In genomic region chrX:108439434-108439883, GRCh38 we compare ENCODE assay signal across 8 cellular contexts. TPM values are rescaled to one million over a fixed set of nuclear protein-coding genes. Genes with fewer than 3 reads are reported as not detected.
DNase-seq lines count a peak whose midpoint lies in the region; ATAC-seq and TF ChIP-seq lines count a peak whose summit lies in the region.

TSS of gene COL4A5 (plus strand) at chrX:108439838. CDS start at chrX:108440126, 288 bp downstream.

- TF ChIP-seq CTCF in omental fat pad (IDR thresholded peaks at IDR 0.05), result no peak

- peaks cover 27% of the 10 kb centered on the region for H3K27me3 Mint-ChIP-seq in activated T-helper 2 cell treated with anti-CD3 and anti-CD28 coated beads, Interferon-gamma antibody, Interleukin-2, Interleukin-4, amounts not matched to agents 10 μg/mL and 5 μg/mL and 100 μg/mL, durations not matched to agents 14 hours and 24 hours and 36 hours (ENCODE audit: low read depth)

- intact Hi-C loops in activated T-helper 2 cell treated with anti-CD3 and anti-CD28 coated beads, Interferon-gamma antibody, Interleukin-2, Interleukin-4, amounts not matched to agents 10 μg/mL and 5 μg/mL and 100 μg/mL, durations not matched to agents 14 hours and 24 hours and 36 hours (cut with micrococcal nuclease), result no loop called here
- intact Hi-C loops in Right ventricle myocardium inferior (cut with DNase I), result loop anchor here (1.0 kb wide), 1 partner anchor 129 kb away; no protein-coding TSS in a partner anchor

- DNase-seq in ELR (ENCODE audit: low read depth) (peak; percentile 92), NCI-H1436 treated with DMSO at 0.1 percent for 48 hours (lab: John Stamatoyannopoulos, UW) (peak; percentile 46), Right ventricle myocardium inferior (ENCODE audit: missing footprints) (peak; percentile 54), omental fat pad (ENCODE audit: low spot score) (no peak), GF-D8 (lab: John Stamatoyannopoulos, UW) (no peak), LoVo (ENCODE audit: low spot score) (no peak)
- DNase-seq in activated T-helper 2 cell treated with anti-CD3 and anti-CD28 coated beads, Interferon-gamma antibody, Interleukin-2, Interleukin-4, amounts not matched to agents 10 μg/mL and 5 μg/mL and 100 μg/mL, durations not matched to agents 14 hours and 24 hours and 36 hours (ENCODE audit: low spot score), result no peak
- no peak for DNase-seq in NK-92 treated with Interleukin-12 subunit alpha and Interleukin-12 subunit beta, amount 100 ng/mL, for 24 hours (lab: John Stamatoyannopoulos, UW)

- ATAC-seq in Right ventricle myocardium inferior, result peak; percentile 92
- peak; percentile 86 for ATAC-seq in omental fat pad (ENCODE audit: low FRiP score)

- H3K9me3 Mint-ChIP-seq in activated T-helper 2 cell treated with anti-CD3 and anti-CD28 coated beads, Interferon-gamma antibody, Interleukin-2, Interleukin-4, amounts not matched to agents 10 μg/mL and 5 μg/mL and 100 μg/mL, durations not matched to agents 14 hours and 24 hours and 36 hours, result no peaks in the 10 kb centered on the region

- peaks cover 1% of the 10 kb centered on the region for H3K4me1 Mint-ChIP-seq in activated T-helper 2 cell treated with anti-CD3 and anti-CD28 coated beads, Interferon-gamma antibody, Interleukin-2, Interleukin-4, amounts not matched to agents 10 μg/mL and 5 μg/mL and 100 μg/mL, durations not matched to agents 14 hours and 24 hours and 36 hours (ENCODE audit: low read depth)

- H3K27ac Mint-ChIP-seq in activated T-helper 2 cell treated with anti-CD3 and anti-CD28 coated beads, Interferon-gamma antibody, Interleukin-2, Interleukin-4, amounts not matched to agents 10 μg/mL and 5 μg/mL and 100 μg/mL, durations not matched to agents 14 hours and 24 hours and 36 hours, result no peak within 1 kb of the TSS

- H3K36me3 Mint-ChIP-seq in activated T-helper 2 cell treated with anti-CD3 and anti-CD28 coated beads, Interferon-gamma antibody, Interleukin-2, Interleukin-4, amounts not matched to agents 10 μg/mL and 5 μg/mL and 100 μg/mL, durations not matched to agents 14 hours and 24 hours and 36 hours (ENCODE audit: low read depth), result no peaks in the 10 kb centered on the region

- H3K4me3 Mint-ChIP-seq in activated T-helper 2 cell treated with anti-CD3 and anti-CD28 coated beads, Interferon-gamma antibody, Interleukin-2, Interleukin-4, amounts not matched to agents 10 μg/mL and 5 μg/mL and 100 μg/mL, durations not matched to agents 14 hours and 24 hours and 36 hours (ENCODE audit: low read depth), result peak within 1 kb of the TSS; percentile 39

RNA-seq across cellular contexts. Expression of gene COL4A5, which starts in this region (rescaled TPM):
- not detected in 2 replicates for total RNA-seq in activated T-helper 2 cell treated with anti-CD3 and anti-CD28 coated beads, Interferon-gamma antibody, Interleukin-2, Interleukin-4, amounts not matched to agents 10 μg/mL and 5 μg/mL and 100 μg/mL, durations not matched to agents 14 hours and 24 hours and 36 hours
- 6.1 TPM for total RNA-seq in Right ventricle myocardium inferior
- total RNA-seq in omental fat pad, result 10 to 100 TPM in 3 of 4 donors, 1 to 10 TPM in 1; 7.0 to 29.7 (median 10.7) TPM

Comparison
In these comparisons a context has a peak if more than half of its experiments do, and no peak if none do; other contexts are left out.
1. DNase-seq: peak in ELR (single experiment), NCI-H1436 treated with DMSO at 0.1 percent for 48 hours (single experiment) and Right ventricle myocardium inferior (single experiment); none in activated T-helper 2 cell treated with anti-CD3 and anti-CD28 coated beads, Interferon-gamma antibody, Interleukin-2, Interleukin-4, amounts not matched to agents 10 μg/mL and 5 μg/mL and 100 μg/mL, durations not matched to agents 14 hours and 24 hours and 36 hours (single experiment), omental fat pad (single experiment), GF-D8 (single experiment), NK-92 treated with Interleukin-12 subunit alpha and Interleukin-12 subunit beta, amount 100 ng/mL, for 24 hours (single experiment) and LoVo (single experiment).